16 cellular contexts compared by ENCODE assay signal in genomic region chrX:153882086-153882498, GRCh38. TPM values are rescaled to one million over a fixed set of nuclear protein-coding genes. Genes with fewer than 3 reads are reported as not detected.
DNase-seq lines count a peak whose midpoint lies in the region; ATAC-seq, FAIRE-seq and TF ChIP-seq lines count a peak whose summit lies in the region.
"Had no signal": no experiment of that assay in that cellular context is flagged by ENCODE, and none has a peak within 500 bp of the region (broad histone marks: within the 10 kb centered on the region; RNA-seq: fewer than 3 reads in every experiment).

No MANE protein-coding gene starts in this region.

- peaks cover 0 to under 1% of the 10 kb centered on the region in 2 donors for H3K4me1 ChIP-seq in kidney (ENCODE audit: control insufficient read depth in 1 of 2, insufficient read depth in 1 of 2, low read depth in 1 of 2, low read length in 2 of 2)

- H3K9me3 ChIP-seq in WERI-Rb-1 (ENCODE audit: severe bottlenecking): no peaks in the 10 kb centered on the region
- no peaks in the 10 kb centered on the region for H3K9me3 ChIP-seq in kidney (ENCODE audit: control insufficient read depth in 1 of 2, low read length in 2 of 2)
- H3K9me3 ChIP-seq: lower lobe of right lung had no signal

- H3K27me3 ChIP-seq in WERI-Rb-1 (ENCODE audit: insufficient read depth, low read depth, severe bottlenecking): peaks cover 21% of the 10 kb centered on the region

- no peak for TF ChIP-seq CTCF in WERI-Rb-1 (IDR thresholded peaks at IDR 0.05; ENCODE audit: low read depth, low read length)
- no peak for TF ChIP-seq CTCF in kidney (IDR thresholded peaks at IDR 0.05; ENCODE audit: borderline replicate concordance, extremely low read depth, insufficient read depth)

- intact Hi-C loops in kidney (cut with DNase I): no loop called here

- no peak overlapping the region for H3K9ac ChIP-seq in kidney (ENCODE audit: low read length in 2 of 2)

- ATAC-seq in HG03439 (IDR thresholded peaks at IDR 0.05; ENCODE audit: unreplicated experiment) (no peak), GM21447 (IDR thresholded peaks at IDR 0.05; ENCODE audit: unreplicated experiment) (no peak)
- ATAC-seq: lower lobe of right lung, natural killer cell had no signal

- FAIRE-seq in kidney (lab: Jason Lieb, UNC): no peak
- FAIRE-seq: endometrium, frontal cortex had no signal

- H3K4me3 ChIP-seq in WERI-Rb-1 (ENCODE audit: low read depth, low read length) (no peak overlapping the region), kidney (ENCODE audit: low read length in 2 of 2) (no peak overlapping the region)
- H3K4me3 ChIP-seq: lower lobe of right lung had no signal

- peak overlapping the region; percentile 21; the same call in 1 of the 2 replicates for H3K27ac ChIP-seq in WERI-Rb-1
- no peak overlapping the region for H3K27ac ChIP-seq in kidney (ENCODE audit: low read depth in 2 of 2, low read length in 2 of 2)
- H3K27ac ChIP-seq: lower lobe of right lung had no signal

- H3K36me3 ChIP-seq in WERI-Rb-1 (no peaks in the 10 kb centered on the region; the same call in 1 of the 2 replicates), kidney (ENCODE audit: control insufficient read depth in 1 of 2, insufficient read depth in 2 of 2, low read length in 2 of 2) (no peaks in the 10 kb centered on the region)
- H3K36me3 ChIP-seq: lower lobe of right lung had no signal

- DNase-seq in Ammon's horn (ENCODE audit: low spot score) (peak; percentile 24), H4 (ENCODE audit: low spot score) (peak; percentile 28), WERI-Rb-1 (peak; percentile 78), kidney (peak; percentile 61), AG20443 (ENCODE audit: low spot score) (no peak)
- DNase-seq in activated T-cell treated with anti-CD3 and anti-CD28 coated beads, Interleukin-2, amount 50 U/mL, for 1 hour: no peak
- DNase-seq: AML-193, lower lobe of right lung, natural killer cell, NCI-H1048, NCI-H446 treated with DMSO at 0.1 percent for 48 hours had no signal

RNA-seq across cellular contexts. Expression of gene L1CAM, which starts 3.9 kb away (rescaled TPM):
- total RNA-seq in H4 (2014; rRNA removed; shearing (Covaris generic)): 7.9 and 9.7 TPM in 2 replicates
- total RNA-seq in kidney: 71.9 TPM
- polyA plus RNA-seq in kidney (ENCODE audit: insufficient read depth, low read depth, low replicate concordance): 26.1 TPM

RNA-seq across cellular contexts. Expression of gene AVPR2, which starts 22.4 kb away (rescaled TPM):
- total RNA-seq in H4 (2014; rRNA removed; shearing (Covaris generic)): 0.14 and 0.33 TPM in 2 replicates
- 2.3 TPM for total RNA-seq in kidney
- polyA plus RNA-seq in kidney (ENCODE audit: insufficient read depth, low read depth, low replicate concordance): 22.1 TPM
- total RNA-seq: chondrocyte, frontal cortex, natural killer cell had no signal

RNA-seq across cellular contexts. Expression of gene ARHGAP4, which starts 44.0 kb away (rescaled TPM):
- total RNA-seq in H4 (2014; rRNA removed; shearing (Covaris generic)): 0.31 and 0.82 TPM in 2 replicates
- 73.0 TPM for total RNA-seq in kidney
- polyA plus RNA-seq in kidney (ENCODE audit: insufficient read depth, low read depth, low replicate concordance): 38.3 TPM

RNA-seq across cellular contexts. Expression of gene PDZD4, which starts 51.7 kb away (rescaled TPM):
- 3.8 and 4.0 TPM in 2 replicates for total RNA-seq in H4 (2014; rRNA removed; shearing (Covaris generic))
- 7.0 TPM for total RNA-seq in kidney
- 4.7 TPM for polyA plus RNA-seq in kidney (ENCODE audit: insufficient read depth, low read depth, low replicate concordance)

RNA-seq across cellular contexts. Expression of gene NAA10, which starts 52.7 kb away (rescaled TPM):
- 167 and 216 TPM in 2 replicates for total RNA-seq in H4 (2014; rRNA removed; shearing (Covaris generic))
- total RNA-seq in kidney: 79.3 TPM
- polyA plus RNA-seq in kidney (ENCODE audit: insufficient read depth, low read depth, low replicate concordance): 120 TPM

Comparison
In these comparisons a context has a peak if more than half of its experiments do, and no peak if none do; other contexts are left out.
1. DNase-seq: peak in Ammon's horn (single experiment), H4 (single experiment), WERI-Rb-1 (single experiment) and kidney (single experiment); none in AG20443 (single experiment) and activated T-cell treated with anti-CD3 and anti-CD28 coated beads, Interleukin-2, amount 50 U/mL, for 1 hour (single experiment).
2. RNA of gene ARHGAP4, which starts 44.0 kb away (total RNA-seq): 73.0 TPM in kidney (single experiment); 0.31 to 0.82 TPM in H4; every median in the first group is over 10 times any median in the second.